14 cellular contexts compared by ENCODE assay signal in the genomic region with DNA sequence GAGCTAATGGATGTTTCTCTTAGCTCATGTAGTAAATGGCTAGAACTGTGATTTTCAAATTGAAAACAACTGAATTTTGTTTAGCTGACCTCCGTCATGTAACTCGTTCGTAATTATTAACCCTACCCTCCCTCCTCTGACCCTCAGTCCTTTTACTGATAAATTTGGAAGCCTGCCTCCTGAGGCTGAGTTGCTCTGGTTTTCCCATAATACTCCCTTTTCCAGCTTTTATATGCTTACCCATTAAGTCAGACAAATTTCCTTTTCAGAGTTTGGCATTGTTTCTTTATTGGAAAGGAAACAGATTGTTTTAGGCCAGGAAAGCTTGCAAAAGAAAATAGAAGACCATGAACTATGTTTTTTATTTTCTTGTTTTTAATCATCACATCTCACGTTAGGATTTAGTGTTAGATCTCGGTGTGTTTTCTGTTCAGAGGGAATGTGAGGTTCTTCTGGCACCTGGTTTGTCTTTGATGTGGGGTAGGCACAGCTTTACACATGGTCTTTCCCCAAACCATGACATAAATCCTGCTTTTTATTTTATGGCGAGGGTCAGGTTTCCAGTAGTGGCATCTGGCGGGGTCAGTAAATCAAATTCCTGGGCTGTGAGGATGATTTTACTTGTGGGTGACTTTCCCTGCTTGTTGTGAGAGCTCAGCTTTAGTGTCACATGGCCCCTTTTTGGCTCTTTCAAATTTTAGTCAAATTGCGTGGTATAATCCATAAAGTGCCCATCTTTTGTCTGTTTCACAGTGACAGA. TPM values are rescaled to one million over a fixed set of nuclear protein-coding genes. Genes with fewer than 3 reads are reported as not detected.
DNase-seq lines count a peak whose midpoint lies in the region; ATAC-seq and TF ChIP-seq lines count a peak whose summit lies in the region.
"Had no signal": no experiment of that assay in that cellular context is flagged by ENCODE, and none has a peak within 500 bp of the region (broad histone marks: within the 10 kb centered on the region; RNA-seq: fewer than 3 reads in every experiment).

No MANE protein-coding gene starts in this region.

- in situ Hi-C loops in gastrocnemius medialis (cut with MboI; ENCODE audit: low sequenced_read_pairs in 4 of 4): no loop called here

- no peak overlapping the region for H4K91ac ChIP-seq in H9 (ENCODE audit: insufficient read length, low read depth, low read length)

- no CpG with 5 or more reads among the region's 8 CpGs for WGBS in H9 (ENCODE audit: extremely low coverage, insufficient read length, low lambda C conversion rate)

- H2BK20ac ChIP-seq in H9 (ENCODE audit: low read depth, low read length, poor library complexity, severe bottlenecking): peak overlapping the region; percentile 26

- no peak overlapping the region for H3K9ac ChIP-seq in H9 (ENCODE audit: extremely low read depth, insufficient read length, low read length)

- H3K4me1 ChIP-seq in H9 (ENCODE audit: insufficient read depth, low read length) (no peaks in the 10 kb centered on the region), left ventricle myocardium inferior (peaks cover 66% of the 10 kb centered on the region), gastrocnemius medialis (peaks cover 0 to 15% of the 10 kb centered on the region in 2 donors)
- H3K4me1 ChIP-seq in CD8-positive, alpha-beta memory T cell (ENCODE audit: insufficient read depth, low read length): no peaks in the 10 kb centered on the region

- no peaks in the 10 kb centered on the region for H3K27me3 ChIP-seq in H9 (ENCODE audit: insufficient read depth, low read length)
- H3K27me3 ChIP-seq in left ventricle myocardium inferior (ENCODE audit: low read depth): no peaks in the 10 kb centered on the region
- no peaks in the 10 kb centered on the region for H3K27me3 ChIP-seq in gastrocnemius medialis
- no peaks in the 10 kb centered on the region for H3K27me3 ChIP-seq in CD8-positive, alpha-beta memory T cell (ENCODE audit: insufficient read depth, low read length, poor library complexity, severe bottlenecking)

- H3K4ac ChIP-seq in H9 (ENCODE audit: low read depth, low read length): no peak overlapping the region

- no peak overlapping the region for H2AK5ac ChIP-seq in H9 (ENCODE audit: insufficient read length, low read length)

- H3K4me3 ChIP-seq in left ventricle myocardium inferior (peak overlapping the region; percentile 38), gastrocnemius medialis (peak overlapping the region in 1 of 4 donors; percentile 27)
- H3K4me3 ChIP-seq in CD8-positive, alpha-beta memory T cell (ENCODE audit: low read length): no peak overlapping the region
- H3K4me3 ChIP-seq: SK-N-MC had no signal

- H3K79me2 ChIP-seq in H9 (ENCODE audit: insufficient read depth, low read length): no peaks in the 10 kb centered on the region

- H3K79me1 ChIP-seq in H9 (ENCODE audit: insufficient read depth, low read depth, low read length, poor library complexity, severe bottlenecking): no peaks in the 10 kb centered on the region

- no peaks in the 10 kb centered on the region for H3K36me3 Mint-ChIP-seq in H9 (ENCODE audit: insufficient read depth in 1 of 3, low read depth in 3 of 3)
- H3K36me3 Mint-ChIP-seq in CD8-positive, alpha-beta memory T cell: no peaks in the 10 kb centered on the region
- H3K36me3 Mint-ChIP-seq in activated CD8-positive, alpha-beta memory T cell treated with anti-CD3 and anti-CD28 coated beads, Interleukin-2, amount 10 ng/mL, durations not matched to agents 7 days and 5 days: no peaks in the 10 kb centered on the region
- H3K36me3 Mint-ChIP-seq: memory B cell had no signal

- no peak overlapping the region for H3T11ph ChIP-seq in H9 (ENCODE audit: low read length)

- POLR2A ChIA-PET in CD8-positive, alpha-beta memory T cell (lab: Charles Lee): interaction anchor here (0.6 kb wide), 1 partner anchor 14 kb away, joined by 4 read pairs; no protein-coding TSS in a partner anchor

- H3K36me3 ChIP-seq in left ventricle myocardium inferior (no peaks in the 10 kb centered on the region), gastrocnemius medialis (no peaks in the 10 kb centered on the region)
- no peaks in the 10 kb centered on the region for H3K36me3 ChIP-seq in CD8-positive, alpha-beta memory T cell (ENCODE audit: insufficient read depth, low read length)

- H3K23me2 ChIP-seq in H9 (ENCODE audit: insufficient read length, low read depth, low read length, poor library complexity, severe bottlenecking): no peaks in the 10 kb centered on the region

- no peaks in the 10 kb centered on the region for H4K20me1 ChIP-seq in H9 (ENCODE audit: control insufficient read depth, insufficient read depth, insufficient read length)

- intact Hi-C loops in left ventricle myocardium inferior (cut with micrococcal nuclease) (no loop called here), gastrocnemius medialis (cut with DNase I; ENCODE audit: low total_unique reads) (no loop called here)

- H4K8ac ChIP-seq in H9 (replicated peaks; ENCODE audit: insufficient read length, low read depth, low read length): no peak overlapping the region

- H2BK12ac ChIP-seq in H9 (ENCODE audit: insufficient read length, low read depth, low read length): no peak overlapping the region

- H3K4me2 ChIP-seq in H9 (ENCODE audit: insufficient read depth, insufficient read length, low read length): no peak overlapping the region

- no peak overlapping the region for H3K4me3 Mint-ChIP-seq in H9
- no peak overlapping the region for H3K4me3 Mint-ChIP-seq in CD8-positive, alpha-beta memory T cell
- H3K4me3 Mint-ChIP-seq in activated CD8-positive, alpha-beta memory T cell treated with anti-CD3 and anti-CD28 coated beads, Interleukin-2, amount 10 ng/mL, durations not matched to agents 7 days and 5 days: no peak overlapping the region
- H3K4me3 Mint-ChIP-seq: activated naive CD4-positive, alpha-beta T cell treated with anti-CD3 and anti-CD28 coated beads for 36 hours; memory B cell had no signal

- H2BK5ac ChIP-seq in H9 (ENCODE audit: insufficient read length, low read length): no peak overlapping the region

- no peak overlapping the region for H3K56ac ChIP-seq in H9 (ENCODE audit: insufficient read length, low read depth, low read length)

- no peak for DNase-seq in H9
- DNase-seq in SK-N-DZ (ENCODE audit: low spot score): peak; percentile 25
- DNase-seq in left ventricle myocardium inferior: no peak
- no peak for DNase-seq in gastrocnemius medialis
- no peak for DNase-seq in CD8-positive, alpha-beta memory T cell
- DNase-seq in activated T-cell treated with anti-CD3 and anti-CD28 coated beads for 4 hours: no peak
- DNase-seq in activated CD8-positive, alpha-beta memory T cell treated with anti-CD3 and anti-CD28 coated beads, Interleukin-2, amount 10 ng/mL, durations not matched to agents 7 days and 5 days: no peak
- DNase-seq: activated naive CD4-positive, alpha-beta T cell treated with anti-CD3 and anti-CD28 coated beads for 36 hours; NCI-H187; stimulated activated CD4-positive, alpha-beta T cell treated with anti-CD3 and anti-CD28 coated beads, Interleukin-15, amount 100 ng/mL, for 24 hours; trophoblast cell had no signal

- no peak overlapping the region for H3K18ac ChIP-seq in H9 (ENCODE audit: insufficient read length, low read depth, low read length)

- TF ChIP-seq CTCF in H9 (conservative IDR thresholded peaks at IDR 0.05) (no peak), left ventricle myocardium inferior (IDR thresholded peaks at IDR 0.05; ENCODE audit: borderline replicate concordance) (peak; percentile 31), gastrocnemius medialis (IDR thresholded peaks at IDR 0.05 in 4 of 5, conservative IDR thresholded peaks at IDR 0.05 in 1 of 5) (no peak)

- no peak overlapping the region for H4K5ac ChIP-seq in H9 (ENCODE audit: insufficient read length, low read depth, low read length)

- ATAC-seq in gastrocnemius medialis (peak in 1 of 2 donors; percentile 30), GM21723 (IDR thresholded peaks at IDR 0.05; ENCODE audit: unreplicated experiment) (no peak)
- ATAC-seq in activated CD8-positive, alpha-beta memory T cell treated with anti-CD3 and anti-CD28 coated beads, Interleukin-2, amount 10 ng/mL, durations not matched to agents 7 days and 5 days: no peak

- H3K9me3 ChIP-seq in H9 (ENCODE audit: control insufficient read depth, low read depth, low read length) (no peaks in the 10 kb centered on the region), left ventricle myocardium inferior (replicated peaks) (no peaks in the 10 kb centered on the region), gastrocnemius medialis (no peaks in the 10 kb centered on the region)
- H3K9me3 ChIP-seq in CD8-positive, alpha-beta memory T cell (ENCODE audit: low read length): no peaks in the 10 kb centered on the region

- H3K23ac ChIP-seq in H9 (ENCODE audit: insufficient read length, low read depth, low read length): no peak overlapping the region

- no peak overlapping the region for H3K14ac ChIP-seq in H9 (ENCODE audit: insufficient read depth, low read length)

- TF ChIP-seq POLR2A in gastrocnemius medialis (IDR thresholded peaks at IDR 0.05): no peak

- CTCF ChIA-PET in CD8-positive, alpha-beta memory T cell (lab: Charles Lee): no interaction called here
- CTCF ChIA-PET in activated CD8-positive, alpha-beta memory T cell treated with anti-CD3 and anti-CD28 coated beads, Interleukin-2, amount 10 ng/mL, durations not matched to agents 7 days and 5 days (lab: Charles Lee): no interaction called here

- H2BK120ac ChIP-seq in H9 (ENCODE audit: low read depth, low read length, poor library complexity, severe bottlenecking): no peak overlapping the region

- H3K9me3 Mint-ChIP-seq in H9: no peaks in the 10 kb centered on the region
- peaks cover 0 to 11% (median 2%) of the 10 kb centered on the region in 5 donors for H3K9me3 Mint-ChIP-seq in CD8-positive, alpha-beta memory T cell
- no peaks in the 10 kb centered on the region for H3K9me3 Mint-ChIP-seq in activated CD8-positive, alpha-beta memory T cell treated with anti-CD3 and anti-CD28 coated beads, Interleukin-2, amount 10 ng/mL, durations not matched to agents 7 days and 5 days (ENCODE audit: low read depth)
- H3K9me3 Mint-ChIP-seq: activated naive CD4-positive, alpha-beta T cell treated with anti-CD3 and anti-CD28 coated beads for 36 hours; memory B cell had no signal

- H3K27ac Mint-ChIP-seq in H9: peak overlapping the region in 1 of 3 experiments; percentile 2; a peak in 1 of 7 replicates
- H3K27ac Mint-ChIP-seq in CD8-positive, alpha-beta memory T cell: no peak overlapping the region
- H3K27ac Mint-ChIP-seq in activated CD8-positive, alpha-beta memory T cell treated with anti-CD3 and anti-CD28 coated beads, Interleukin-2, amount 10 ng/mL, durations not matched to agents 7 days and 5 days: no peak overlapping the region
- H3K27ac Mint-ChIP-seq: activated naive CD4-positive, alpha-beta T cell treated with anti-CD3 and anti-CD28 coated beads for 36 hours; memory B cell had no signal

- no peak overlapping the region for H2BK15ac ChIP-seq in H9 (ENCODE audit: low read depth, low read length)

- H3K27me3 Mint-ChIP-seq in H9 (ENCODE audit: low read depth): no peaks in the 10 kb centered on the region
- no peaks in the 10 kb centered on the region for H3K27me3 Mint-ChIP-seq in CD8-positive, alpha-beta memory T cell
- H3K27me3 Mint-ChIP-seq in activated CD8-positive, alpha-beta memory T cell treated with anti-CD3 and anti-CD28 coated beads, Interleukin-2, amount 10 ng/mL, durations not matched to agents 7 days and 5 days: no peaks in the 10 kb centered on the region
- H3K27me3 Mint-ChIP-seq: memory B cell had no signal

- H3K27ac ChIP-seq in H9 (ENCODE audit: insufficient read length, low read depth, low read length) (no peak overlapping the region), left ventricle myocardium inferior (replicated peaks) (peak overlapping the region; percentile 80), gastrocnemius medialis (peak overlapping the region; percentile 6 to 70 (median 35))
- no peak overlapping the region for H3K27ac ChIP-seq in CD8-positive, alpha-beta memory T cell (ENCODE audit: low read depth, low read length)
- H3K27ac ChIP-seq: SK-N-MC had no signal

- no peak overlapping the region for H2AFZ ChIP-seq in H9 (ENCODE audit: low read length)

- peaks cover 13 to 15% of the 10 kb centered on the region in 2 experiments for H3K4me1 Mint-ChIP-seq in H9
- no peaks in the 10 kb centered on the region for H3K4me1 Mint-ChIP-seq in CD8-positive, alpha-beta memory T cell
- no peaks in the 10 kb centered on the region for H3K4me1 Mint-ChIP-seq in activated CD8-positive, alpha-beta memory T cell treated with anti-CD3 and anti-CD28 coated beads, Interleukin-2, amount 10 ng/mL, durations not matched to agents 7 days and 5 days
- H3K4me1 Mint-ChIP-seq: memory B cell had no signal

RNA-seq across cellular contexts. Expression of a gene that starts 24.5 kb away (rescaled TPM):
- total RNA-seq in H9 (2021): 8.4 and 10.1 TPM in 2 replicates
- 11.7 and 28.5 TPM in 2 replicates for polyA plus RNA-seq in SK-N-DZ (2014; cell fraction: cytosol; rRNA removed)
- polyA plus RNA-seq in SK-N-DZ (2014; cell fraction: nucleus; rRNA removed): 13.1 and 16.2 TPM in 2 replicates
- 30.5 TPM for total RNA-seq in left ventricle myocardium inferior
- total RNA-seq in gastrocnemius medialis: 1 to 10 TPM; 2.3 to 3.9 (median 3.3) TPM
- total RNA-seq in CD8-positive, alpha-beta memory T cell: not detected
- polyA plus RNA-seq in CD8-positive, alpha-beta memory T cell: not detected
- total RNA-seq in activated CD8-positive, alpha-beta memory T cell treated with anti-CD3 and anti-CD28 coated beads, Interleukin-2, amount 10 ng/mL, durations not matched to agents 7 days and 5 days: not detected
- total RNA-seq: activated naive CD4-positive, alpha-beta T cell treated with anti-CD3 and anti-CD28 coated beads for 36 hours had no signal

Comparison
In these comparisons a context has a peak if more than half of its experiments do, and no peak if none do; other contexts are left out.
1. H3K27ac ChIP-seq: peak in left ventricle myocardium inferior (single experiment) and gastrocnemius medialis (4 of 4); none in H9 (single experiment) and CD8-positive, alpha-beta memory T cell (single experiment).